ENCODE assay signal across 1 cellular context in genomic region chr7:102424787-102425218, GRCh38.
TF ChIP-seq lines count a peak whose summit lies in the region.

No MANE protein-coding gene starts in this region.

TF ChIP-seq in GM23338, 12 proteins besides CTCF, POLR2A, EP300 and RAD21 (continued from another document):
- TF ChIP-seq, protein P1, sequence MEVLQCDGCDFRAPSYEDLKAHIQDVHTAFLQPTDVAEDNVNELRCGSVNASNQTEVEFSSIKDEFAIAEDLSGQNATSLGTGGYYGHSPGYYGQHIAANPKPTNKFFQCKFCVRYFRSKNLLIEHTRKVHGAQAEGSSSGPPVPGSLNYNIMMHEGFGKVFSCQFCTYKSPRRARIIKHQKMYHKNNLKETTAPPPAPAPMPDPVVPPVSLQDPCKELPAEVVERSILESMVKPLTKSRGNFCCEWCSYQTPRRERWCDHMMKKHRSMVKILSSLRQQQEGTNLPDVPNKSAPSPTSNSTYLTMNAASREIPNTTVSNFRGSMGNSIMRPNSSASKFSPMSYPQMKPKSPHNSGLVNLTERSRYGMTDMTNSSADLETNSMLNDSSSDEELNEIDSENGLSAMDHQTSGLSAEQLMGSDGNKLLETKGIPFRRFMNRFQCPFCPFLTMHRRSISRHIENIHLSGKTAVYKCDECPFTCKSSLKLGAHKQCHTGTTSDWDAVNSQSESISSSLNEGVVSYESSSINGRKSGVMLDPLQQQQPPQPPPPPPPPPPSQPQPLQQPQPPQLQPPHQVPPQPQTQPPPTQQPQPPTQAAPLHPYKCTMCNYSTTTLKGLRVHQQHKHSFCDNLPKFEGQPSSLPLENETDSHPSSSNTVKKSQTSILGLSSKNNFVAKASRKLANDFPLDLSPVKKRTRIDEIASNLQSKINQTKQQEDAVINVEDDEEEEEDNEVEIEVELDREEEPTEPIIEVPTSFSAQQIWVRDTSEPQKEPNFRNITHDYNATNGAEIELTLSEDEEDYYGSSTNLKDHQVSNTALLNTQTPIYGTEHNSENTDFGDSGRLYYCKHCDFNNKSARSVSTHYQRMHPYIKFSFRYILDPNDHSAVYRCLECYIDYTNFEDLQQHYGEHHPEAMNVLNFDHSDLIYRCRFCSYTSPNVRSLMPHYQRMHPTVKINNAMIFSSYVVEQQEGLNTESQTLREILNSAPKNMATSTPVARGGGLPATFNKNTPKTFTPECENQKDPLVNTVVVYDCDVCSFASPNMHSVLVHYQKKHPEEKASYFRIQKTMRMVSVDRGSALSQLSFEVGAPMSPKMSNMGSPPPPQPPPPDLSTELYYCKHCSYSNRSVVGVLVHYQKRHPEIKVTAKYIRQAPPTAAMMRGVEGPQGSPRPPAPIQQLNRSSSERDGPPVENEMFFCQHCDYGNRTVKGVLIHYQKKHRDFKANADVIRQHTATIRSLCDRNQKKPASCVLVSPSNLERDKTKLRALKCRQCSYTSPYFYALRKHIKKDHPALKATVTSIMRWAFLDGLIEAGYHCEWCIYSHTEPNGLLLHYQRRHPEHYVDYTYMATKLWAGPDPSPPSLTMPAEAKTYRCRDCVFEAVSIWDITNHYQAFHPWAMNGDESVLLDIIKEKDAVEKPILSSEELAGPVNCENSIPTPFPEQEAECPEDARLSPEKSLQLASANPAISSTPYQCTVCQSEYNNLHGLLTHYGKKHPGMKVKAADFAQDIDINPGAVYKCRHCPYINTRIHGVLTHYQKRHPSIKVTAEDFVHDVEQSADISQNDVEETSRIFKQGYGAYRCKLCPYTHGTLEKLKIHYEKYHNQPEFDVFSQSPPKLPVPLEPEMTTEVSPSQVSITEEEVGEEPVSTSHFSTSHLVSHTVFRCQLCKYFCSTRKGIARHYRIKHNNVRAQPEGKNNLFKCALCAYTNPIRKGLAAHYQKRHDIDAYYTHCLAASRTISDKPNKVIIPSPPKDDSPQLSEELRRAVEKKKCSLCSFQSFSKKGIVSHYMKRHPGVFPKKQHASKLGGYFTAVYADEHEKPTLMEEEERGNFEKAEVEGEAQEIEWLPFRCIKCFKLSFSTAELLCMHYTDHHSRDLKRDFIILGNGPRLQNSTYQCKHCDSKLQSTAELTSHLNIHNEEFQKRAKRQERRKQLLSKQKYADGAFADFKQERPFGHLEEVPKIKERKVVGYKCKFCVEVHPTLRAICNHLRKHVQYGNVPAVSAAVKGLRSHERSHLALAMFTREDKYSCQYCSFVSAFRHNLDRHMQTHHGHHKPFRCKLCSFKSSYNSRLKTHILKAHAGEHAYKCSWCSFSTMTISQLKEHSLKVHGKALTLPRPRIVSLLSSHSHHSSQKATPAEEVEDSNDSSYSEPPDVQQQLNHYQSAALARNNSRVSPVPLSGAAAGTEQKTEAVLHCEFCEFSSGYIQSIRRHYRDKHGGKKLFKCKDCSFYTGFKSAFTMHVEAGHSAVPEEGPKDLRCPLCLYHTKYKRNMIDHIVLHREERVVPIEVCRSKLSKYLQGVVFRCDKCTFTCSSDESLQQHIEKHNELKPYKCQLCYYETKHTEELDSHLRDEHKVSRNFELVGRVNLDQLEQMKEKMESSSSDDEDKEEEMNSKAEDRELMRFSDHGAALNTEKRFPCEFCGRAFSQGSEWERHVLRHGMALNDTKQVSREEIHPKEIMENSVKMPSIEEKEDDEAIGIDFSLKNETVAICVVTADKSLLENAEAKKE (CRISPR knock-in tag; IDR thresholded peaks at IDR 0.05): no peak
- TF ChIP-seq JUNB (IDR thresholded peaks at IDR 0.05; ENCODE audit: unreplicated experiment): no peak
- TF ChIP-seq, protein P2, sequence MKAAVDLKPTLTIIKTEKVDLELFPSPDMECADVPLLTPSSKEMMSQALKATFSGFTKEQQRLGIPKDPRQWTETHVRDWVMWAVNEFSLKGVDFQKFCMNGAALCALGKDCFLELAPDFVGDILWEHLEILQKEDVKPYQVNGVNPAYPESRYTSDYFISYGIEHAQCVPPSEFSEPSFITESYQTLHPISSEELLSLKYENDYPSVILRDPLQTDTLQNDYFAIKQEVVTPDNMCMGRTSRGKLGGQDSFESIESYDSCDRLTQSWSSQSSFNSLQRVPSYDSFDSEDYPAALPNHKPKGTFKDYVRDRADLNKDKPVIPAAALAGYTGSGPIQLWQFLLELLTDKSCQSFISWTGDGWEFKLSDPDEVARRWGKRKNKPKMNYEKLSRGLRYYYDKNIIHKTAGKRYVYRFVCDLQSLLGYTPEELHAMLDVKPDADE (IDR thresholded peaks at IDR 0.05): no peak
